9 cellular contexts compared by ENCODE assay signal in the genomic region with DNA sequence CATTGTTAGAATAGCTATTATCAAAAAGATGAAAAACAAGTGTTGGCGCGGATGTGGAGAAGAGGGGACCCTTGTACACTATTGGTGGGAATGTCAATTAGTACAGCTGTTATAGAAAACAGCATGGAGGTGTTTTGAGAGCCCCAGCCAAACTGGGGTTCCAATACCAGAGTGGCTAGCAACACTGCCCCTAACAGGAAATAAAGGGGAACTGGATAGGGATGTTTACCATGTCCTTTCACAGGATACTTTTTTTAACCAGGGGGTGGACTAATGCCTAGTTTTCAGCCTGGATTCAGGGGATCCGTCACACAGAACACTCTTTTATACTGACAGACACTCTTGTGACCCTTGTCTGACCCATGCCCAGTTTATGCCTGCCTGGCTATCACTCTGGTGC. TPM values are rescaled to one million over a fixed set of nuclear protein-coding genes. Genes with fewer than 3 reads are reported as not detected.
DNase-seq lines count a peak whose midpoint lies in the region; ATAC-seq and TF ChIP-seq lines count a peak whose summit lies in the region.
"Had no signal": no experiment of that assay in that cellular context is flagged by ENCODE, and none has a peak within 500 bp of the region (broad histone marks: within the 10 kb centered on the region; RNA-seq: fewer than 3 reads in every experiment).

No MANE protein-coding gene starts in this region.

- no peak for TF ChIP-seq POLR2A in esophagus squamous epithelium (IDR thresholded peaks at IDR 0.05)

- no peaks in the 10 kb centered on the region for H3K9me3 ChIP-seq in esophagus squamous epithelium
- H3K9me3 ChIP-seq: HAP-1 had no signal

- no peaks in the 10 kb centered on the region for H3K36me3 ChIP-seq in esophagus squamous epithelium
- H3K36me3 ChIP-seq: HAP-1 had no signal

- peak; percentile 29 for ATAC-seq in HG03354 (IDR thresholded peaks at IDR 0.05; ENCODE audit: poor library complexity, severe bottlenecking, unreplicated experiment)
- ATAC-seq in foreskin keratinocyte = peak; percentile 23

- H3K4me1 ChIP-seq in foreskin keratinocyte (no peaks in the 10 kb centered on the region), esophagus squamous epithelium (no peaks in the 10 kb centered on the region)
- H3K4me1 ChIP-seq: HAP-1 had no signal

- TF ChIP-seq CTCF in foreskin keratinocyte (conservative IDR thresholded peaks at IDR 0.05) (peak; percentile 25), esophagus squamous epithelium (IDR thresholded peaks at IDR 0.05) (no peak)

- no peak overlapping the region for H3K4me3 ChIP-seq in esophagus squamous epithelium
- H3K4me3 ChIP-seq: HAP-1, PC-9 had no signal

- 89 to 96% methylated on average over 3 of the region's 3 CpGs for WGBS in esophagus squamous epithelium, 2 donors

- H3K27ac ChIP-seq in foreskin keratinocyte (no peak overlapping the region), esophagus squamous epithelium (no peak overlapping the region)
- H3K27ac ChIP-seq: KMS-11, PC-9 had no signal

- no peak for DNase-seq in foreskin keratinocyte
- no peak for DNase-seq in esophagus squamous epithelium (lab: John Stamatoyannopoulos, UW)
- DNase-seq in stimulated activated CD4-positive, alpha-beta T cell treated with anti-CD3 and anti-CD28 coated beads, Interleukin-15, amount 100 ng/mL, for 24 hours = no peak
- DNase-seq: activated CD8-positive, alpha-beta memory T cell treated with anti-CD3 and anti-CD28 coated beads, Interleukin-2, amount 50 U/mL, for 4 hours; mesendoderm; PC-9 had no signal

- intact Hi-C loops in esophagus squamous epithelium (cut with DNase I) = no loop called here

- H3K27me3 ChIP-seq in foreskin keratinocyte (no peaks in the 10 kb centered on the region), esophagus squamous epithelium (no peaks in the 10 kb centered on the region)

RNA-seq across cellular contexts. Expression of a gene that starts 6.9 kb away (rescaled TPM):
- 106 and 107 TPM in 2 replicates for total RNA-seq in foreskin keratinocyte
- 141 and 152 TPM in 2 replicates for polyA plus RNA-seq in foreskin keratinocyte
- total RNA-seq in esophagus squamous epithelium = 100 to 1,000 TPM in 3 of 4 donors, 10 to 100 TPM in 1; 96.2 to 166 (median 149) TPM

RNA-seq across cellular contexts. Expression of a gene that starts 28.4 kb away (rescaled TPM):
- total RNA-seq in foreskin keratinocyte (6.7 and 7.6 TPM in 2 replicates), esophagus squamous epithelium (1 to 10 TPM in 1 of 4 donors, under 1 TPM in 1, not detected in 2; 0.15 to 3.6 TPM)
- polyA plus RNA-seq in foreskin keratinocyte = 8.4 and 10.1 TPM in 2 replicates

RNA-seq across cellular contexts. Expression of a gene that starts 31.8 kb away (rescaled TPM):
- total RNA-seq in foreskin keratinocyte (21.4 and 23.9 TPM in 2 replicates), esophagus squamous epithelium (10 to 100 TPM in 3 of 4 donors, 1 to 10 TPM in 1; 8.8 to 24.6 (median 12.2) TPM)
- 10.1 and 12.3 TPM in 2 replicates for polyA plus RNA-seq in foreskin keratinocyte

RNA-seq across cellular contexts. Expression of a gene that starts 34.5 kb away (rescaled TPM):
- total RNA-seq in foreskin keratinocyte = not detected in 2 replicates
- not detected in 2 replicates for polyA plus RNA-seq in foreskin keratinocyte
- total RNA-seq in esophagus squamous epithelium = not detected
- total RNA-seq: PC-9 had no signal

RNA-seq across cellular contexts. Expression of a gene that starts 59.6 kb away (rescaled TPM):
- total RNA-seq in foreskin keratinocyte (0.04 TPM in 1 of 2 replicates, not detected in the other), esophagus squamous epithelium (under 1 TPM in 3 of 4 donors, not detected in 1; under 0.01 to 0.91 (median 0.13) TPM)
- polyA plus RNA-seq in foreskin keratinocyte = 0.02 TPM in 1 of 2 replicates, not detected in the other
- total RNA-seq: PC-9 had no signal
